ENCODE assay signal across 8 cellular contexts in the genomic region with DNA sequence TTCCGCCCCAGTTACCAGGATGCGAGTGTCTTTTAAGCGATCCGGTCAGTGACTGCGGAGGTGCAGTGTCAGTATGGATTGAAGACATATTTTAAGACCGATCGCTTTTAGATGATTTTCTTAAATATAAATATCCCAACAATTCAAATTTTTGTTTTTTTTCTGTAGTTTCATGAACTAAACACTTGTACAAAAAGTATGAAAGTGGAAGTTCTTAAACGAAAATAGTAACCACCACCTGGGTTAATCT. TPM values are rescaled to one million over a fixed set of nuclear protein-coding genes. Genes with fewer than 3 reads are reported as not detected.
DNase-seq lines count a peak whose midpoint lies in the region; ATAC-seq, FAIRE-seq and TF ChIP-seq lines count a peak whose summit lies in the region.

No MANE protein-coding gene starts in this region.

- H3K9me3 ChIP-seq in kidney (ENCODE audit: control insufficient read depth in 1 of 2, low read length in 2 of 2) (no peaks in the 10 kb centered on the region), thoracic aorta (no peaks in the 10 kb centered on the region)

- intact Hi-C loops in activated T-helper 2 cell treated with anti-CD3 and anti-CD28 coated beads, Interferon-gamma antibody, Interleukin-2, Interleukin-4, amounts not matched to agents 10 μg/mL and 5 μg/mL and 100 μg/mL, durations not matched to agents 14 hours and 24 hours and 36 hours (cut with micrococcal nuclease), result loop anchor here (1.0 to 10.0 kb wide), 4 partner anchors 88 to 800 kb away; partner anchors contain the start of gene MLLT10
- intact Hi-C loops in kidney (cut with DNase I), result no loop called here

- peak overlapping the region; percentile 91 for H3K27ac Mint-ChIP-seq in activated CD8-positive, alpha-beta memory T cell treated with anti-CD3 and anti-CD28 coated beads, Interleukin-2, amount 10 ng/mL, durations not matched to agents 7 days and 5 days
- peak overlapping the region; percentile 86 for H3K27ac Mint-ChIP-seq in activated T-helper 2 cell treated with anti-CD3 and anti-CD28 coated beads, Interferon-gamma antibody, Interleukin-2, Interleukin-4, amounts not matched to agents 10 μg/mL and 5 μg/mL and 100 μg/mL, durations not matched to agents 14 hours and 24 hours and 36 hours

- H3K9me3 Mint-ChIP-seq in activated CD8-positive, alpha-beta memory T cell treated with anti-CD3 and anti-CD28 coated beads, Interleukin-2, amount 10 ng/mL, durations not matched to agents 7 days and 5 days (ENCODE audit: low read depth), result no peaks in the 10 kb centered on the region
- no peaks in the 10 kb centered on the region for H3K9me3 Mint-ChIP-seq in activated T-helper 2 cell treated with anti-CD3 and anti-CD28 coated beads, Interferon-gamma antibody, Interleukin-2, Interleukin-4, amounts not matched to agents 10 μg/mL and 5 μg/mL and 100 μg/mL, durations not matched to agents 14 hours and 24 hours and 36 hours

- peak overlapping the region; percentile 49 to 68 for H3K9ac ChIP-seq in kidney (ENCODE audit: low read length in 2 of 2)

- H3K4me1 ChIP-seq in kidney (ENCODE audit: control insufficient read depth in 1 of 2, insufficient read depth in 1 of 2, low read depth in 1 of 2, low read length in 2 of 2), result peaks cover 7 to 10% of the 10 kb centered on the region in 2 donors
- peaks cover 13 to 35% of the 10 kb centered on the region in 2 donors for H3K4me1 ChIP-seq in thoracic aorta (ENCODE audit: control insufficient read depth in 1 of 2, low read depth in 2 of 2)

- peaks cover 8% of the 10 kb centered on the region for H3K27me3 Mint-ChIP-seq in activated CD8-positive, alpha-beta memory T cell treated with anti-CD3 and anti-CD28 coated beads, Interleukin-2, amount 10 ng/mL, durations not matched to agents 7 days and 5 days
- peaks cover 3% of the 10 kb centered on the region for H3K27me3 Mint-ChIP-seq in activated T-helper 2 cell treated with anti-CD3 and anti-CD28 coated beads, Interferon-gamma antibody, Interleukin-2, Interleukin-4, amounts not matched to agents 10 μg/mL and 5 μg/mL and 100 μg/mL, durations not matched to agents 14 hours and 24 hours and 36 hours (ENCODE audit: low read depth)

- FAIRE-seq in kidney (lab: Jason Lieb, UNC), result no peak

- no peak for TF ChIP-seq CTCF in kidney (IDR thresholded peaks at IDR 0.05; ENCODE audit: borderline replicate concordance, extremely low read depth, insufficient read depth)
- TF ChIP-seq CTCF in thoracic aorta (IDR thresholded peaks at IDR 0.05), result no peak

- CTCF ChIA-PET in activated CD8-positive, alpha-beta memory T cell treated with anti-CD3 and anti-CD28 coated beads, Interleukin-2, amount 10 ng/mL, durations not matched to agents 7 days and 5 days (lab: Charles Lee), result interaction anchor here (1.1 to 2.4 kb wide), 5 partner anchors 9 to 821 kb away, joined by 3 to 8 read pairs (median 4); partner anchors contain the start of gene SPAG6

- peaks cover 15% of the 10 kb centered on the region for H3K36me3 Mint-ChIP-seq in activated CD8-positive, alpha-beta memory T cell treated with anti-CD3 and anti-CD28 coated beads, Interleukin-2, amount 10 ng/mL, durations not matched to agents 7 days and 5 days
- H3K36me3 Mint-ChIP-seq in activated T-helper 2 cell treated with anti-CD3 and anti-CD28 coated beads, Interferon-gamma antibody, Interleukin-2, Interleukin-4, amounts not matched to agents 10 μg/mL and 5 μg/mL and 100 μg/mL, durations not matched to agents 14 hours and 24 hours and 36 hours (ENCODE audit: low read depth), result peaks cover 25% of the 10 kb centered on the region

- H3K4me3 ChIP-seq in kidney (ENCODE audit: low read length in 2 of 2) (peak overlapping the region; percentile 69 to 97), thoracic aorta (peak overlapping the region; percentile 94)

- no peak for DNase-seq in activated CD8-positive, alpha-beta memory T cell treated with anti-CD3 and anti-CD28 coated beads, Interleukin-2, amount 10 ng/mL, durations not matched to agents 7 days and 5 days
- no peak for DNase-seq in activated CD8-positive, alpha-beta memory T cell treated with anti-CD3 and anti-CD28 coated beads for 24 hours
- DNase-seq in activated T-helper 2 cell treated with anti-CD3 and anti-CD28 coated beads, Interferon-gamma antibody, Interleukin-2, Interleukin-4, amounts not matched to agents 10 μg/mL and 5 μg/mL and 100 μg/mL, durations not matched to agents 14 hours and 24 hours and 36 hours (ENCODE audit: low spot score), result no peak
- DNase-seq in kidney (no peak), thoracic aorta (ENCODE audit: low spot score) (no peak), epidermal melanocyte (ENCODE audit: insufficient read length, low spot score) (no peak), NCI-H2081 treated with DMSO at 0.1 percent for 48 hours (lab: John Stamatoyannopoulos, UW) (no peak), NCI-H69 (lab: John Stamatoyannopoulos, UW) (no peak)

- peak overlapping the region; percentile 93 for H3K4me3 Mint-ChIP-seq in activated CD8-positive, alpha-beta memory T cell treated with anti-CD3 and anti-CD28 coated beads, Interleukin-2, amount 10 ng/mL, durations not matched to agents 7 days and 5 days
- peak overlapping the region; percentile 88 for H3K4me3 Mint-ChIP-seq in activated T-helper 2 cell treated with anti-CD3 and anti-CD28 coated beads, Interferon-gamma antibody, Interleukin-2, Interleukin-4, amounts not matched to agents 10 μg/mL and 5 μg/mL and 100 μg/mL, durations not matched to agents 14 hours and 24 hours and 36 hours (ENCODE audit: low read depth)

- no peak for ATAC-seq in activated CD8-positive, alpha-beta memory T cell treated with anti-CD3 and anti-CD28 coated beads, Interleukin-2, amount 10 ng/mL, durations not matched to agents 7 days and 5 days
- ATAC-seq in thoracic aorta (ENCODE audit: insufficient number of reproducible peaks, low FRiP score, low read depth), result no peak

- H3K27ac ChIP-seq in kidney (ENCODE audit: low read depth in 2 of 2, low read length in 2 of 2) (peak overlapping the region; percentile 88 to 96), thoracic aorta (peak overlapping the region; percentile 82 to 92)

- peaks cover 41% of the 10 kb centered on the region for H3K4me1 Mint-ChIP-seq in activated CD8-positive, alpha-beta memory T cell treated with anti-CD3 and anti-CD28 coated beads, Interleukin-2, amount 10 ng/mL, durations not matched to agents 7 days and 5 days
- H3K4me1 Mint-ChIP-seq in activated T-helper 2 cell treated with anti-CD3 and anti-CD28 coated beads, Interferon-gamma antibody, Interleukin-2, Interleukin-4, amounts not matched to agents 10 μg/mL and 5 μg/mL and 100 μg/mL, durations not matched to agents 14 hours and 24 hours and 36 hours (ENCODE audit: low read depth), result peaks cover 38% of the 10 kb centered on the region

- H3K36me3 ChIP-seq in kidney (ENCODE audit: control insufficient read depth in 1 of 2, insufficient read depth in 2 of 2, low read length in 2 of 2) (no peaks in the 10 kb centered on the region), thoracic aorta (no peaks in the 10 kb centered on the region)

- H3K27me3 ChIP-seq in thoracic aorta (replicated peaks; ENCODE audit: insufficient read depth), result no peaks in the 10 kb centered on the region

RNA-seq across cellular contexts. Expression of gene COMMD3, which starts 0.9 kb away (rescaled TPM):
- 100 to 1,000 TPM in 1 of 2 experiments, 10 to 100 TPM in 1; 70.6 to 103 TPM for total RNA-seq in activated CD8-positive, alpha-beta memory T cell treated with anti-CD3 and anti-CD28 coated beads, Interleukin-2, amount 10 ng/mL, durations not matched to agents 7 days and 5 days
- total RNA-seq in activated T-helper 2 cell treated with anti-CD3 and anti-CD28 coated beads, Interferon-gamma antibody, Interleukin-2, Interleukin-4, amounts not matched to agents 10 μg/mL and 5 μg/mL and 100 μg/mL, durations not matched to agents 14 hours and 24 hours and 36 hours, result 92.1 and 105 TPM in 2 replicates
- total RNA-seq in kidney, result 46.2 TPM
- polyA plus RNA-seq in kidney (ENCODE audit: insufficient read depth, low read depth, low replicate concordance), result 72.8 TPM
- total RNA-seq in thoracic aorta, result 10 to 100 TPM; 12.6 to 90.4 TPM

RNA-seq across cellular contexts. Expression of gene BMI1, which starts 3.9 kb away (rescaled TPM):
- total RNA-seq in activated CD8-positive, alpha-beta memory T cell treated with anti-CD3 and anti-CD28 coated beads, Interleukin-2, amount 10 ng/mL, durations not matched to agents 7 days and 5 days, result 10 to 100 TPM; 45.9 to 74.6 TPM
- 64.2 and 69.0 TPM in 2 replicates for total RNA-seq in activated T-helper 2 cell treated with anti-CD3 and anti-CD28 coated beads, Interferon-gamma antibody, Interleukin-2, Interleukin-4, amounts not matched to agents 10 μg/mL and 5 μg/mL and 100 μg/mL, durations not matched to agents 14 hours and 24 hours and 36 hours
- total RNA-seq in kidney (49.0 TPM), thoracic aorta (10 to 100 TPM; 55.9 to 79.4 TPM)
- 18.7 TPM for polyA plus RNA-seq in kidney (ENCODE audit: insufficient read depth, low read depth, low replicate concordance)

RNA-seq across cellular contexts. Expression of gene SPAG6, which starts 28.2 kb away (rescaled TPM):
- 1 to 10 TPM; 3.7 to 6.0 TPM for total RNA-seq in activated CD8-positive, alpha-beta memory T cell treated with anti-CD3 and anti-CD28 coated beads, Interleukin-2, amount 10 ng/mL, durations not matched to agents 7 days and 5 days
- 0.14 and 0.62 TPM in 2 replicates for total RNA-seq in activated T-helper 2 cell treated with anti-CD3 and anti-CD28 coated beads, Interferon-gamma antibody, Interleukin-2, Interleukin-4, amounts not matched to agents 10 μg/mL and 5 μg/mL and 100 μg/mL, durations not matched to agents 14 hours and 24 hours and 36 hours
- total RNA-seq in kidney (8.4 TPM), thoracic aorta (not detected)
- 0.30 TPM for polyA plus RNA-seq in kidney (ENCODE audit: insufficient read depth, low read depth, low replicate concordance)
